8 cellular contexts compared by ENCODE assay signal in genomic region chr17:74042744-74043486, GRCh38.
DNase-seq lines count a peak whose midpoint lies in the region; ATAC-seq, FAIRE-seq and TF ChIP-seq lines count a peak whose summit lies in the region.

No MANE protein-coding gene starts in this region.

- in situ Hi-C loops in KBM-7 (cut with MboI; ENCODE audit: low pct_unique_long_range_greater_than_20kb, low sequenced_read_pairs) = no loop called here

- H3K4me1 ChIP-seq in breast epithelium (no peaks in the 10 kb centered on the region), pancreas (no peaks in the 10 kb centered on the region), mucosa of descending colon (ENCODE audit: low read depth) (no peaks in the 10 kb centered on the region)

- intact Hi-C loops in breast epithelium (cut with DNase I; ENCODE audit: low total_unique reads) (no loop called here), pancreas (cut with DNase I) (no loop called here), mucosa of descending colon (cut with DNase I, micrococcal nuclease) (no loop called here)

- H3K27me3 ChIP-seq in breast epithelium (peaks cover 0 to 3% of the 10 kb centered on the region in 2 donors), pancreas (no peaks in the 10 kb centered on the region)

- FAIRE-seq in HTR-8/SVneo (lab: Jason Lieb, UNC) = peak; percentile 82
- no peak for FAIRE-seq in pancreas (lab: Jason Lieb, UNC)

- no peak overlapping the region for H3K4me3 ChIP-seq in breast epithelium
- no peak overlapping the region for H3K4me3 ChIP-seq in pancreas
- H3K4me3 ChIP-seq in mucosa of descending colon = no peak overlapping the region

- ATAC-seq in pancreas (peak in 3 of 4 donors; percentile 20 to 73 (median 26)), GM19397 (IDR thresholded peaks at IDR 0.05; ENCODE audit: unreplicated experiment) (no peak), mucosa of descending colon (no peak)

- H3K9me3 ChIP-seq in breast epithelium (no peaks in the 10 kb centered on the region), pancreas (no peaks in the 10 kb centered on the region), mucosa of descending colon (no peaks in the 10 kb centered on the region)

- TF ChIP-seq POLR2A in breast epithelium (IDR thresholded peaks at IDR 0.05) = no peak

- H3K36me3 ChIP-seq in breast epithelium (no peaks in the 10 kb centered on the region), pancreas (no peaks in the 10 kb centered on the region), mucosa of descending colon (ENCODE audit: low read depth) (no peaks in the 10 kb centered on the region)

- DNase-seq in Ammon's horn (ENCODE audit: low spot score) (peak; percentile 86), HTR-8/SVneo (ENCODE audit: insufficient read length, low spot score) (peak; percentile 92), breast epithelium (ENCODE audit: low spot score in 2 of 2) (peak; percentile 67 to 79), pancreas (no peak), KBM-7 (no peak), mucosa of descending colon (no peak), NCI-H524 treated with DMSO at 0.1 percent for 48 hours (lab: John Stamatoyannopoulos, UW) (no peak)

- H3K27ac ChIP-seq in breast epithelium = peak overlapping the region in 1 of 2 donors; percentile 14
- H3K27ac ChIP-seq in pancreas = no peak overlapping the region

- 71 to 77% methylated on average over 8 of the region's 8 CpGs for WGBS in pancreas, 2 donors

- TF ChIP-seq CTCF in breast epithelium (IDR thresholded peaks at IDR 0.05) (no peak), pancreas (IDR thresholded peaks at IDR 0.05) (no peak), mucosa of descending colon (IDR thresholded peaks at IDR 0.05) (no peak)

Comparison
In these comparisons a context has a peak if more than half of its experiments do, and no peak if none do; other contexts are left out.
1. DNase-seq: peak in Ammon's horn (single experiment), HTR-8/SVneo (single experiment) and breast epithelium (2 of 2); none in pancreas (0 of 6), KBM-7 (single experiment), mucosa of descending colon (0 of 3) and NCI-H524 treated with DMSO at 0.1 percent for 48 hours (single experiment).
2. ATAC-seq: peak in pancreas (3 of 4); none in GM19397 (single experiment) and mucosa of descending colon (single experiment).